ENCODE assay signal across 8 cellular contexts in genomic region chr16:66661666-66662346, GRCh38. TPM values are rescaled to one million over a fixed set of nuclear protein-coding genes. Genes with fewer than 3 reads are reported as not detected.
DNase-seq lines count a peak whose midpoint lies in the region; ATAC-seq and TF ChIP-seq lines count a peak whose summit lies in the region.
"Not testable (repeated sequence)": the region's sequence is repeated elsewhere in the genome, so short reads cannot be mapped to it uniquely, and the experiment has no call there.

No MANE protein-coding gene starts in this region.

- POLR2A ChIA-PET in RWPE1 (lab: Yijun Ruan, JAX; ENCODE audit: low non-redundant PET), result not testable (repeated sequence)

- not testable (repeated sequence) for H3K9me3 ChIP-seq in skeletal muscle tissue (ENCODE audit: control insufficient read depth in 3 of 3, low read length in 3 of 3); vagina

- H3K27ac Mint-ChIP-seq in brain, result peak overlapping the region in 4 of 5 experiments; percentile 49 to 88 (median 64)
- peak overlapping the region; percentile 66 for H3K27ac Mint-ChIP-seq in nephron progenitor cell

- H3K4me3 ChIP-seq in skeletal muscle tissue (ENCODE audit: low read length in 3 of 3); vagina: not testable (repeated sequence)

- H3K4me1 ChIP-seq in skeletal muscle tissue (ENCODE audit: control insufficient read depth in 3 of 3, insufficient read depth in 3 of 3, low read length in 3 of 3) (peaks cover 14 to 18% (median 17%) of the 10 kb centered on the region in 3 donors), vagina (peaks cover 31% of the 10 kb centered on the region)

- DNase-seq in EL, result peak; percentile 29
- DNase-seq in RWPE1 (ENCODE audit: low spot score); left ventricle myocardium superior; nephron progenitor cell; vagina (ENCODE audit: extremely low spot score in 2 of 2): not testable (repeated sequence)
- peak; percentile 20 for DNase-seq in epidermal melanocyte (ENCODE audit: insufficient read length, low spot score)

- not testable (repeated sequence) for H3K27me3 ChIP-seq in skeletal muscle tissue (ENCODE audit: control insufficient read depth in 3 of 3, insufficient read depth in 3 of 3, low read length in 3 of 3); vagina

- intact Hi-C loops in left ventricle myocardium superior (cut with micrococcal nuclease); vagina (cut with DNase I): not testable (repeated sequence)

- peak; percentile 56 for ATAC-seq in left ventricle myocardium superior

- H3K27ac ChIP-seq in RWPE1, result peak overlapping the region; percentile 33; the same call in 1 of the 2 replicates
- H3K27ac ChIP-seq in skeletal muscle tissue (ENCODE audit: low read depth, low read length), result peak overlapping the region; percentile 92
- peak overlapping the region; percentile 56 for H3K27ac ChIP-seq in vagina

- not testable (repeated sequence) for H3K36me3 ChIP-seq in skeletal muscle tissue (ENCODE audit: control insufficient read depth in 3 of 3, insufficient read depth in 3 of 3, low read length in 3 of 3); vagina

- H3K4me1 Mint-ChIP-seq in brain, result peaks cover 43% of the 10 kb centered on the region
- peaks cover 48% of the 10 kb centered on the region for H3K4me1 Mint-ChIP-seq in nephron progenitor cell

- not testable (repeated sequence) for H3K27me3 Mint-ChIP-seq in brain; nephron progenitor cell (ENCODE audit: low read depth, poor library complexity)

- CTCF ChIA-PET in RWPE1 (lab: Yijun Ruan, JAX), result interaction anchor here (0.5 to 4.0 kb wide), 4 partner anchors 10 to 90 kb away, joined by 3 to 26 read pairs (median 11); partner anchors contain the start of gene DYNC1LI2

- not testable (repeated sequence) for TF ChIP-seq CTCF in RWPE1 (conservative IDR thresholded peaks at IDR 0.05; ENCODE audit: low read depth); brain (conservative IDR thresholded peaks at IDR 0.05); nephron progenitor cell (IDR thresholded peaks at IDR 0.05); vagina (IDR thresholded peaks at IDR 0.05)

- H3K9ac ChIP-seq in skeletal muscle tissue (ENCODE audit: low read depth in 1 of 3, low read length in 3 of 3), result peak overlapping the region in 2 of 3 donors; percentile 5 to 50

- TF ChIP-seq POLR2A in vagina (IDR thresholded peaks at IDR 0.05), result not testable (repeated sequence)

- not testable (repeated sequence) for H3K4me3 Mint-ChIP-seq in brain, nephron progenitor cell

- H3K9me3 Mint-ChIP-seq in brain, nephron progenitor cell: not testable (repeated sequence)

- H3K36me3 Mint-ChIP-seq in brain; nephron progenitor cell (ENCODE audit: low read depth): not testable (repeated sequence)

RNA-seq across cellular contexts. Expression of gene CMTM4, which starts 34.7 kb away (rescaled TPM):
- polyA plus RNA-seq in brain (ENCODE audit: insufficient read depth, low read depth, low replicate concordance), result 34.3 TPM
- total RNA-seq in left ventricle myocardium superior (12.7 TPM), skeletal muscle tissue (10.4 TPM), vagina (15.7 TPM)

RNA-seq across cellular contexts. Expression of gene CMTM3, which starts 57.3 kb away (rescaled TPM):
- polyA plus RNA-seq in brain (ENCODE audit: insufficient read depth, low read depth, low replicate concordance), result 32.5 TPM
- total RNA-seq in left ventricle myocardium superior (10.6 TPM), skeletal muscle tissue (23.0 TPM), vagina (47.9 TPM)

Comparison
In these comparisons a context has a peak if more than half of its experiments do, and no peak if none do; other contexts are left out.
1. H3K27ac ChIP-seq: peak in every context shown above with its lines; median percentile 92 in skeletal muscle tissue; 56 in vagina; 33 in RWPE1.